ENCODE assay signal across 13 cellular contexts in the genomic region with DNA sequence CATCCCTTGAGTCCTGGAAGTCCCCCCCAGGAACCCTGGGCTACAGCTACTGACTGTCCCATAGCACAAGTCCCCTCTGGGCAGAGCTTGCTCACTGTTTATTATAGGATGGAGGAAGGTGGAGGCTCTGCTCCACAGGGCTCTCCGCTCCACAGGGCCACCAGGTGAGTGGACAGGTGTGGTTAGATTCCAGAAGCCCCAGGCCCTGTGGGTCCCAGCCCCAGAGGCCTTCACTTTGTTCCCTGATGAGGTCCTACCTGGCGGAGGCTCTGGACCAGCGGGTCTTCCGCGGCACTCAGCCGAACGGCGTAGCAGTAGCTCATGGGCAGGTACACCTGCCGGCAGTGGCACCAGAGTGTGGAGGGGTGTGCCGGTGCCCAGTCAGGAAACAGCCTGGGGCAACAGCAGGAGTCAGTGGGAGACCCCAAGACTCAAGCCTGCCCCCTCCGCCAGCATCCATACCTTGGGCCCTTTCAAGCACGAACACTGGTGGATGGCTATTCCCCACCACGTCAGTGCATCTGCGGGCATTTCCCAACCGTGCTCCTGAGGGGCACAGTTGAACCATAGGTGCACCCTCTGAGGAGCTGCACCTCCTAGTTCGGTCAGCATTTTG.
"Had no signal": no experiment of that assay in that cellular context is flagged by ENCODE, and none has a peak within 500 bp of the region (broad histone marks: within the 10 kb centered on the region; RNA-seq: fewer than 3 reads in every experiment).

No MANE protein-coding gene starts in this region.

- H3K27ac Mint-ChIP-seq: activated naive CD8-positive, alpha-beta T cell; activated T-helper 2 cell treated with anti-CD3 and anti-CD28 coated beads, Interferon-gamma antibody, Interleukin-2, Interleukin-4, amounts not matched to agents 10 μg/mL and 5 μg/mL and 100 μg/mL, durations not matched to agents 14 hours and 24 hours and 36 hours; nephron progenitor cell; T-helper 2 cell treated with Interferon-gamma antibody and Interleukin-4, amounts not matched to agents 5 μg/mL and 100 μg/mL, for 36 hours had no signal

- H3K27me3 ChIP-seq: gastrocnemius medialis, pancreas, tibial nerve had no signal

- H3K9me3 Mint-ChIP-seq: activated T-helper 2 cell treated with anti-CD3 and anti-CD28 coated beads, Interferon-gamma antibody, Interleukin-2, Interleukin-4, amounts not matched to agents 10 μg/mL and 5 μg/mL and 100 μg/mL, durations not matched to agents 14 hours and 24 hours and 36 hours; nephron progenitor cell; T-helper 2 cell treated with Interferon-gamma antibody and Interleukin-4, amounts not matched to agents 5 μg/mL and 100 μg/mL, for 36 hours had no signal

- H3K4me1 ChIP-seq: pancreas, tibial nerve had no signal

- H3K4me3 ChIP-seq: gastrocnemius medialis, pancreas, skin epidermis, tibial nerve had no signal

- DNase-seq: cortex of kidney; effector CD8-positive, alpha-beta T cell; gastrocnemius medialis; mesendoderm; nephron progenitor cell; SHP77 treated with DMSO at 0.1 percent for 48 hours had no signal

- H3K27me3 Mint-ChIP-seq: activated naive CD8-positive, alpha-beta T cell had no signal

- H3K27ac ChIP-seq: epithelial cell of prostate, gastrocnemius medialis, pancreas, tibial nerve had no signal

- ATAC-seq: gastrocnemius medialis, pancreas had no signal

- H3K4me3 Mint-ChIP-seq: activated naive CD8-positive, alpha-beta T cell; nephron progenitor cell; T-helper 2 cell treated with Interferon-gamma antibody and Interleukin-4, amounts not matched to agents 5 μg/mL and 100 μg/mL, for 36 hours had no signal

- H3K9me3 ChIP-seq: gastrocnemius medialis, pancreas, tibial nerve had no signal
